Comparison of ENCODE assay signal across 11 cellular contexts in genomic region chr6:127300411-127300810, GRCh38. TPM values are rescaled to one million over a fixed set of nuclear protein-coding genes. Genes with fewer than 3 reads are reported as not detected.
A peak's percentile ranks its signal among the peaks of the same experiment; 100 is the strongest.
DNase-seq lines count a peak whose midpoint lies in the region; ATAC-seq, FAIRE-seq and TF ChIP-seq lines count a peak whose summit lies in the region.
"Had no signal": no experiment of that assay in that cellular context is flagged by ENCODE, and none has a peak within 500 bp of the region (broad histone marks: within the 10 kb centered on the region; RNA-seq: fewer than 3 reads in every experiment).

No MANE protein-coding gene starts in this region.

- no peak for TF ChIP-seq CTCF in fibroblast of the aortic adventitia (IDR thresholded peaks at IDR 0.05; ENCODE audit: insufficient read depth, low read length)

- H3K27ac Mint-ChIP-seq in activated CD4-positive, alpha-beta T cell treated with anti-CD3 and anti-CD28 coated beads, Interleukin-2, amount 10 ng/mL, durations not matched to agents 7 days and 5 days = no peak overlapping the region

- H3K9me3 Mint-ChIP-seq in activated CD4-positive, alpha-beta T cell treated with anti-CD3 and anti-CD28 coated beads, Interleukin-2, amount 10 ng/mL, durations not matched to agents 7 days and 5 days = no peaks in the 10 kb centered on the region

- ATAC-seq in HG03139 (IDR thresholded peaks at IDR 0.05; ENCODE audit: unreplicated experiment) = no peak

- H3K4me3 Mint-ChIP-seq in activated CD4-positive, alpha-beta T cell treated with anti-CD3 and anti-CD28 coated beads, Interleukin-2, amount 10 ng/mL, durations not matched to agents 7 days and 5 days = no peak overlapping the region

- H3K27me3 Mint-ChIP-seq in activated CD4-positive, alpha-beta T cell treated with anti-CD3 and anti-CD28 coated beads, Interleukin-2, amount 10 ng/mL, durations not matched to agents 7 days and 5 days = no peaks in the 10 kb centered on the region

- no peak overlapping the region for H3K4me3 ChIP-seq in fibroblast of the aortic adventitia (ENCODE audit: low read depth, low read length)

- POLR2A ChIA-PET in activated CD4-positive, alpha-beta T cell treated with anti-CD3 and anti-CD28 coated beads, Interleukin-2, amount 10 ng/mL, durations not matched to agents 7 days and 5 days (lab: Charles Lee) = no interaction called here

- DNase-seq in DMS 273 (lab: John Stamatoyannopoulos, UW; ENCODE audit: unreplicated experiment) = peak; percentile 24
- DNase-seq in DMS 273 treated with DMSO at 0.1 percent for 48 hours (lab: John Stamatoyannopoulos, UW) = no peak
- peak; percentile 72 for DNase-seq in RPMI7951 (ENCODE audit: low read depth)
- DNase-seq in fibroblast of the aortic adventitia (ENCODE audit: low read depth) = peak; percentile 86
- peak; percentile 47 for DNase-seq in renal cortical epithelial cell (ENCODE audit: low read depth)
- no peak for DNase-seq in activated CD4-positive, alpha-beta T cell treated with anti-CD3 and anti-CD28 coated beads, Interleukin-2, amount 10 ng/mL, durations not matched to agents 7 days and 5 days
- DNase-seq in GM19239 (ENCODE audit: insufficient read length, low spot score) = no peak
- DNase-seq: NCI-H1417 treated with DMSO at 0.1 percent for 48 hours, posterior cingulate gyrus had no signal

- CTCF ChIA-PET in activated CD4-positive, alpha-beta T cell treated with anti-CD3 and anti-CD28 coated beads, Interleukin-2, amount 10 ng/mL, durations not matched to agents 7 days and 5 days (lab: Charles Lee) = no interaction called here

- peaks cover 14% of the 10 kb centered on the region for H3K36me3 Mint-ChIP-seq in activated CD4-positive, alpha-beta T cell treated with anti-CD3 and anti-CD28 coated beads, Interleukin-2, amount 10 ng/mL, durations not matched to agents 7 days and 5 days (ENCODE audit: low read depth)

- no peak for FAIRE-seq in GM19239 (lab: Jason Lieb, UNC)
- FAIRE-seq: colon had no signal

- H3K4me1 Mint-ChIP-seq in activated CD4-positive, alpha-beta T cell treated with anti-CD3 and anti-CD28 coated beads, Interleukin-2, amount 10 ng/mL, durations not matched to agents 7 days and 5 days = peaks cover 11% of the 10 kb centered on the region

RNA-seq across cellular contexts. Expression of gene RNF146, which starts 33.7 kb away (rescaled TPM):
- 25.4 and 29.1 TPM in 2 replicates for total RNA-seq in RPMI7951 (2014; rRNA removed; shearing (Covaris generic))
- total RNA-seq in fibroblast of the aortic adventitia (ENCODE audit: low replicate concordance) (55.6 and 66.2 TPM in 2 replicates), renal cortical epithelial cell (36.8 and 59.7 TPM in 2 replicates)
- total RNA-seq in activated CD4-positive, alpha-beta T cell treated with anti-CD3 and anti-CD28 coated beads, Interleukin-2, amount 10 ng/mL, durations not matched to agents 7 days and 5 days = 10 to 100 TPM; 22.4 to 25.8 TPM

RNA-seq across cellular contexts. Expression of gene ECHDC1, which starts 43.0 kb away (rescaled TPM):
- total RNA-seq in RPMI7951 (2014; rRNA removed; shearing (Covaris generic)) = 105 and 113 TPM in 2 replicates
- 69.3 and 78.0 TPM in 2 replicates for total RNA-seq in fibroblast of the aortic adventitia (ENCODE audit: low replicate concordance)
- total RNA-seq in renal cortical epithelial cell = 80.1 and 94.8 TPM in 2 replicates
- total RNA-seq in activated CD4-positive, alpha-beta T cell treated with anti-CD3 and anti-CD28 coated beads, Interleukin-2, amount 10 ng/mL, durations not matched to agents 7 days and 5 days = 10 to 100 TPM; 31.1 to 38.5 TPM

Comparison
In these comparisons a context has a peak if more than half of its experiments do, and no peak if none do; other contexts are left out.
1. DNase-seq: peak in DMS 273 (single experiment), RPMI7951 (single experiment), fibroblast of the aortic adventitia (single experiment) and renal cortical epithelial cell (single experiment); none in DMS 273 treated with DMSO at 0.1 percent for 48 hours (single experiment), activated CD4-positive, alpha-beta T cell treated with anti-CD3 and anti-CD28 coated beads, Interleukin-2, amount 10 ng/mL, durations not matched to agents 7 days and 5 days (single experiment) and GM19239 (single experiment).